ENCODE assay signal across 14 cellular contexts in the genomic region with DNA sequence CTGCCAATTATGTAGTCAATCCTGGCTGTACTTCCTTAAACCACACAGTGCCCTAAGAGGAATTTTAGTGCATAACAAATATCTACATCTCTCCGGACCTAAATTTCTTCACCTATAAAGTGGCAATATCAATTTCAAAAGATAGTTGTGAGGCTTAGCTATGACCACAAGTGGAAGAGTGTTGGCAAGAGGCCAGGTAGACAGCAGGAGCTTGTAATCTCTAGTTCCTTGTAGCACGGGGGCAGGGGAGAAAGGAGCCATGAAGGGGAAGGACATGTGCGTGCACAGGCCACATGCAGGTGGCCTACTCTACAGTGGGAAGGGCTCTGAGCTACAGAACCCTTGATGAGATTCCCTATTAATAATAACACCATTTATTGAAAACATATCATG.
DNase-seq lines count a peak whose midpoint lies in the region; ATAC-seq, FAIRE-seq and TF ChIP-seq lines count a peak whose summit lies in the region.
"Had no signal": no experiment of that assay in that cellular context is flagged by ENCODE, and none has a peak within 500 bp of the region (broad histone marks: within the 10 kb centered on the region; RNA-seq: fewer than 3 reads in every experiment).

No MANE protein-coding gene starts in this region.

- FAIRE-seq in D721Med (lab: Jason Lieb, UNC): no peak
- FAIRE-seq: GM19239, H54, HTR-8/SVneo had no signal

- ATAC-seq in GM21367 (IDR thresholded peaks at IDR 0.05; ENCODE audit: unreplicated experiment) (no peak), omental fat pad (ENCODE audit: low FRiP score) (no peak)
- ATAC-seq: left lung had no signal

- TF ChIP-seq CTCF in D721Med (IDR thresholded peaks at IDR 0.05; ENCODE audit: insufficient read depth, missing control alignments): no peak
- no peak for TF ChIP-seq CTCF in omental fat pad (IDR thresholded peaks at IDR 0.05)

- DNase-seq in DMS153 (lab: John Stamatoyannopoulos, UW): peak; percentile 17
- DNase-seq in DMS153 treated with DMSO at 0.1 percent for 48 hours (lab: John Stamatoyannopoulos, UW; ENCODE audit: unreplicated experiment): no peak
- peak; percentile 20 for DNase-seq in MV-4-11 (lab: John Stamatoyannopoulos, UW)
- DNase-seq in RPMI8226: peak; percentile 64
- peak; percentile 28 for DNase-seq in iris pigment epithelial cell (ENCODE audit: low read depth)
- DNase-seq in D721Med (ENCODE audit: insufficient read length, low spot score): no peak
- no peak for DNase-seq in omental fat pad (ENCODE audit: low spot score)
- DNase-seq: amniotic stem cell, left lung, SHP77 treated with DMSO at 0.1 percent for 48 hours had no signal

Comparison
In these comparisons a context has a peak if more than half of its experiments do, and no peak if none do; other contexts are left out.
1. DNase-seq: peak in DMS153 (single experiment), MV-4-11 (single experiment), RPMI8226 (single experiment) and iris pigment epithelial cell (single experiment); none in DMS153 treated with DMSO at 0.1 percent for 48 hours (single experiment), D721Med (single experiment) and omental fat pad (single experiment).